ENCODE assay signal across 24 cellular contexts in the genomic region with DNA sequence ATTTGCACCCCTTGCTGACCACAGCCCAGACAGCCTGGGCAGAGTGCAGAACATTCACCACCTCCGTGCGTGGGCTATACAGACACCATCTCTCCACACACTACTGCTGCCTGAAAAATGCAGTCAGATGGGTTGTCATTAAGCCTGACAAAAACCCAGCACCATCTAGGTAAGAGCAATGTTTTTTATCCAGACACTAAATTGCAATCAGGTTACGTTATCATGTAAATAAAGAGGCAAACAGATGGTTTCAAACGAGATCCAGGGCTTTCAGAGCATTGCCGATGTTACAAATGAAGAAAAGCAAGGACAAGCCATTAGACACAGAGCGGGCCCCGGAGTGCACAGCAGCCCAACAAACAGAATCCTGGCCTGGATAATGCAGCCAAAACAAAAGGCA.
"Had no signal": no experiment of that assay in that cellular context is flagged by ENCODE, and none has a peak within 500 bp of the region (broad histone marks: within the 10 kb centered on the region; RNA-seq: fewer than 3 reads in every experiment).

No MANE protein-coding gene starts in this region.

- H3K27me3 Mint-ChIP-seq: activated CD4-positive, alpha-beta memory T cell treated with anti-CD3 and anti-CD28 coated beads, Interleukin-2, amount 10 ng/mL, durations not matched to agents 7 days and 5 days; activated naive CD8-positive, alpha-beta T cell; central memory CD8-positive, alpha-beta T cell had no signal

- H3K36me3 Mint-ChIP-seq: activated naive CD8-positive, alpha-beta T cell; brain had no signal

- H3K27ac ChIP-seq: Peyer's patch, RWPE1, SJCRH30, VCaP had no signal

- H3K36me3 ChIP-seq: Peyer's patch, SJCRH30 had no signal

- H3K4me1 Mint-ChIP-seq: activated CD4-positive, alpha-beta memory T cell treated with anti-CD3 and anti-CD28 coated beads, Interleukin-2, amount 10 ng/mL, durations not matched to agents 7 days and 5 days; activated CD4-positive, alpha-beta T cell treated with anti-CD3 and anti-CD28 coated beads for 36 hours; activated T-helper 17 cell treated with anti-CD3 and anti-CD28 coated beads, Interleukin-2, amount 50 U/mL, for 72 hours; central memory CD8-positive, alpha-beta T cell had no signal

- H3K27me3 ChIP-seq: Peyer's patch, SJCRH30 had no signal

- H3K4me3 Mint-ChIP-seq: activated CD4-positive, alpha-beta memory T cell treated with anti-CD3 and anti-CD28 coated beads, Interleukin-2, amount 10 ng/mL, durations not matched to agents 7 days and 5 days; activated CD4-positive, alpha-beta T cell treated with anti-CD3 and anti-CD28 coated beads for 36 hours; activated naive CD4-positive, alpha-beta T cell treated with anti-CD3 and anti-CD28 coated beads for 36 hours; activated naive CD8-positive, alpha-beta T cell; activated T-helper 17 cell treated with anti-CD3 and anti-CD28 coated beads, Interleukin-2, amount 50 U/mL, for 72 hours; brain; central memory CD8-positive, alpha-beta T cell had no signal

- ATAC-seq: activated CD4-positive, alpha-beta T cell treated with anti-CD3 and anti-CD28 coated beads for 36 hours; activated T-helper 17 cell treated with anti-CD3 and anti-CD28 coated beads, Interleukin-2, amount 50 U/mL, for 72 hours had no signal

- H3K4me3 ChIP-seq: Peyer's patch, SJCRH30 had no signal

- H3K9me3 Mint-ChIP-seq: activated CD4-positive, alpha-beta memory T cell treated with anti-CD3 and anti-CD28 coated beads, Interleukin-2, amount 10 ng/mL, durations not matched to agents 7 days and 5 days; activated naive CD4-positive, alpha-beta T cell treated with anti-CD3 and anti-CD28 coated beads for 36 hours; activated T-helper 17 cell treated with anti-CD3 and anti-CD28 coated beads, Interleukin-2, amount 50 U/mL, for 72 hours; brain had no signal

- H3K27ac Mint-ChIP-seq: activated CD4-positive, alpha-beta memory T cell treated with anti-CD3 and anti-CD28 coated beads, Interleukin-2, amount 10 ng/mL, durations not matched to agents 7 days and 5 days; activated CD4-positive, alpha-beta T cell treated with anti-CD3 and anti-CD28 coated beads for 36 hours; activated naive CD4-positive, alpha-beta T cell treated with anti-CD3 and anti-CD28 coated beads for 36 hours; activated naive CD8-positive, alpha-beta T cell; activated T-helper 17 cell treated with anti-CD3 and anti-CD28 coated beads, Interleukin-2, amount 50 U/mL, for 72 hours had no signal

- H3K4me1 ChIP-seq: Peyer's patch, SJCRH30 had no signal

- H3K9me3 ChIP-seq: Peyer's patch, SJCRH30 had no signal

- DNase-seq: activated CD4-positive, alpha-beta memory T cell treated with anti-CD3 and anti-CD28 coated beads, Interleukin-2, amount 10 ng/mL, durations not matched to agents 7 days and 5 days; activated CD4-positive, alpha-beta T cell treated with anti-CD3 and anti-CD28 coated beads for 36 hours; activated CD4-positive, alpha-beta T cell treated with anti-CD3 and anti-CD28 coated beads, Interleukin-2, amount 50 U/mL, for 1 hour; activated gamma-delta T cell; activated naive CD4-positive, alpha-beta T cell treated with anti-CD3 and anti-CD28 coated beads for 36 hours; activated T-cell treated with anti-CD3 and anti-CD28 coated beads for 4 hours; activated T-cell treated with anti-CD3 and anti-CD28 coated beads, Interleukin-2, amount 50 U/mL, for 48 hours; amygdala; Karpas-422; MM.1S; NCI-H1105; NCI-H1436; NCI-H187 treated with DMSO at 0.1 percent for 48 hours; NCI-H510A; Peyer's patch; Right ventricle myocardium superior; SJCRH30; T-helper 1 cell had no signal
